In genomic region chr5:65035212-65036206, GRCh38 we compare ENCODE assay signal across 8 cellular contexts.
DNase-seq lines count a peak whose midpoint lies in the region; ATAC-seq and TF ChIP-seq lines count a peak whose summit lies in the region.

No MANE protein-coding gene starts in this region.

- peaks cover 0 to 2% of the 10 kb centered on the region in 2 donors for H3K27me3 Mint-ChIP-seq in CD8-positive, alpha-beta memory T cell

- peaks cover 28 to 42% (median 34%) of the 10 kb centered on the region in 3 donors for H3K4me1 Mint-ChIP-seq in CD8-positive, alpha-beta memory T cell

- peak overlapping the region; percentile 88 to 92 for H3K9ac ChIP-seq in mucosa of rectum (ENCODE audit: low read depth in 1 of 2, low read length in 2 of 2)

- no peaks in the 10 kb centered on the region for H3K9me3 Mint-ChIP-seq in CD8-positive, alpha-beta memory T cell

- H3K27ac Mint-ChIP-seq in CD8-positive, alpha-beta memory T cell = peak overlapping the region; percentile 91 to 99 (median 98)

- H3K4me3 Mint-ChIP-seq in CD8-positive, alpha-beta memory T cell = peak overlapping the region; percentile 77 to 86 (median 83)

- POLR2A ChIA-PET in CD8-positive, alpha-beta memory T cell (lab: Charles Lee) = interaction anchor here (0.6 to 2.4 kb wide), 5 partner anchors 10 to 527 kb away, joined by 3 to 14 read pairs (median 4); partner anchors contain the start of genes ADAMTS6, CENPK and PPWD1

- H3K36me3 Mint-ChIP-seq in CD8-positive, alpha-beta memory T cell = peaks cover 0 to 7% (median 0%) of the 10 kb centered on the region in 3 donors

- peak; percentile 78 to 94 (median 90) for DNase-seq in CD8-positive, alpha-beta memory T cell
- DNase-seq in HS-5 (ENCODE audit: low read depth) (peak; percentile 85), OCI-M1 (lab: John Stamatoyannopoulos, UW) (peak; percentile 92), erythroblast (lab: John Stamatoyannopoulos, UW) (peak; percentile 92 to 95)
- DNase-seq in activated T-cell treated with anti-CD3 and anti-CD28 coated beads, Interleukin-2, amount 50 U/mL, for 1 hour = peak; percentile 90
- peak; percentile 42 to 72 for DNase-seq in stimulated activated CD8-positive, alpha-beta memory T cell treated with anti-CD3 and anti-CD28 coated beads, Interleukin-4, amount 100 ng/mL, for 4 hours (ENCODE audit: low read depth in 2 of 2, low spot score in 1 of 2)

- CTCF ChIA-PET in CD8-positive, alpha-beta memory T cell (lab: Charles Lee) = interaction anchor here (0.8 to 2.3 kb wide), 4 partner anchors 22 to 448 kb away, joined by 3 to 6 read pairs (median 6); no protein-coding TSS in a partner anchor

- H3K27ac ChIP-seq in CD8-positive, alpha-beta memory T cell (ENCODE audit: low read depth, low read length) = peak overlapping the region; percentile 95
- peak overlapping the region; percentile 88 to 89 for H3K27ac ChIP-seq in mucosa of rectum (ENCODE audit: low read depth in 2 of 2, low read length in 2 of 2)

- no peaks in the 10 kb centered on the region for H3K27me3 ChIP-seq in CD8-positive, alpha-beta memory T cell (ENCODE audit: insufficient read depth, low read length, poor library complexity, severe bottlenecking)
- H3K27me3 ChIP-seq in mucosa of rectum (ENCODE audit: control insufficient read depth in 2 of 2, insufficient read depth in 2 of 2, low read length in 2 of 2) = no peaks in the 10 kb centered on the region

- H3K4me3 ChIP-seq in CD8-positive, alpha-beta memory T cell (ENCODE audit: low read length) = peak overlapping the region; percentile 86
- H3K4me3 ChIP-seq in mucosa of rectum (ENCODE audit: low read length in 2 of 2) = peak overlapping the region; percentile 83 to 85

- TF ChIP-seq POLR2A in erythroblast (IDR thresholded peaks at IDR 0.05; ENCODE audit: low read length) = peak; percentile 61

- H3K36me3 ChIP-seq in CD8-positive, alpha-beta memory T cell (ENCODE audit: insufficient read depth, low read length) = no peaks in the 10 kb centered on the region
- no peaks in the 10 kb centered on the region for H3K36me3 ChIP-seq in mucosa of rectum (ENCODE audit: control insufficient read depth in 2 of 2, insufficient read depth in 2 of 2, low read length in 2 of 2)

- peaks cover 28% of the 10 kb centered on the region for H3K4me1 ChIP-seq in CD8-positive, alpha-beta memory T cell (ENCODE audit: insufficient read depth, low read length)
- peaks cover 4 to 9% of the 10 kb centered on the region in 2 donors for H3K4me1 ChIP-seq in mucosa of rectum (ENCODE audit: control insufficient read depth in 2 of 2, insufficient read depth in 2 of 2, low read length in 2 of 2)

- peak; percentile 75 for ATAC-seq in GM19468 (IDR thresholded peaks at IDR 0.05; ENCODE audit: extremely low read depth, unreplicated experiment)

- H3K9me3 ChIP-seq in CD8-positive, alpha-beta memory T cell (ENCODE audit: low read length) = no peaks in the 10 kb centered on the region
- H3K9me3 ChIP-seq in mucosa of rectum (ENCODE audit: control insufficient read depth in 2 of 2, low read length in 2 of 2) = no peaks in the 10 kb centered on the region

Comparison
In these comparisons a context has a peak if more than half of its experiments do, and no peak if none do; other contexts are left out.
1. Peak in every context shown above with its lines: DNase-seq, ATAC-seq, H3K4me3 ChIP-seq and H3K27ac ChIP-seq.